10 cellular contexts compared by ENCODE assay signal in the genomic region with DNA sequence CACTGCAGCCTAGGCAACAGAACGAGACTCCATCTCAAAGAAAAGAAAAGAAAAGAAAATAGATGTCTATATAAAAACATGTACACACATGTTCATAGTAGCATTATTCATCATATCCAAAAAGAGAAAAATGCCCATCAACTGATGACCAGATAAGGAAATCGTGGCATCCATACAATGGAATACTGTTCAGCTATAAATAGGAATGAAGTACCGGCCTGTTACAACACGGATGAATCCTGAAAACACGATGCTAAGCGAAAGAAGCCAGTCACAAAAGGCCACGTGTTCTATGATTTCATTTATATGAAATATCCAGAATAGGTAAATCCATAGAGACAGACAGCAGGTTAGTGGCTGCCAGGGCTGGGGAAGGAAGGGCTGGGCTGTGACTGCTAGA.
DNase-seq lines count a peak whose midpoint lies in the region; ATAC-seq and TF ChIP-seq lines count a peak whose summit lies in the region.
"Had no signal": no experiment of that assay in that cellular context is flagged by ENCODE, and none has a peak within 500 bp of the region (broad histone marks: within the 10 kb centered on the region; RNA-seq: fewer than 3 reads in every experiment).

No MANE protein-coding gene starts in this region.

- peaks cover 8% of the 10 kb centered on the region for H3K4me1 Mint-ChIP-seq in endodermal cell

- no peaks in the 10 kb centered on the region for H3K4me1 ChIP-seq in endodermal cell (ENCODE audit: control insufficient read depth, insufficient read depth, low read length)

- 92 to 97% methylated on average over 6 of the region's 7 CpGs for WGBS in endodermal cell (ENCODE audit: insufficient coverage in 1 of 2, insufficient read length in 1 of 2), 2 experiments

- no peak overlapping the region for H3K4me3 Mint-ChIP-seq in endodermal cell
- H3K4me3 Mint-ChIP-seq: CD8-positive, alpha-beta memory T cell; HFFc6 had no signal

- H3K27me3 Mint-ChIP-seq in endodermal cell (ENCODE audit: insufficient read depth), result no peaks in the 10 kb centered on the region

- H3K27me3 ChIP-seq in WERI-Rb-1 (ENCODE audit: insufficient read depth, low read depth, severe bottlenecking) (no peaks in the 10 kb centered on the region), endodermal cell (ENCODE audit: control insufficient read depth, insufficient read depth, low read length, poor library complexity, severe bottlenecking) (no peaks in the 10 kb centered on the region)
- H3K27me3 ChIP-seq: BLaER1 had no signal

- H3K9ac ChIP-seq in endodermal cell (ENCODE audit: extremely low read depth, low read length, poor library complexity, severe bottlenecking), result no peak overlapping the region
- H3K9ac ChIP-seq: BLaER1 had no signal

- no peak overlapping the region for H3K27ac ChIP-seq in WERI-Rb-1
- no peak overlapping the region for H3K27ac ChIP-seq in endodermal cell (ENCODE audit: low read depth, low read length)
- H3K27ac ChIP-seq: BLaER1 had no signal

- no peak overlapping the region for H3K27ac Mint-ChIP-seq in endodermal cell
- H3K27ac Mint-ChIP-seq: CD8-positive, alpha-beta memory T cell; HFFc6 had no signal

- peaks cover 47% of the 10 kb centered on the region for H3K36me3 ChIP-seq in WERI-Rb-1
- no peaks in the 10 kb centered on the region for H3K36me3 ChIP-seq in endodermal cell (ENCODE audit: control insufficient read depth, insufficient read depth, low read length)
- H3K36me3 ChIP-seq: BLaER1 had no signal

- H3K36me3 Mint-ChIP-seq in endodermal cell (ENCODE audit: low read depth), result peaks cover 21% of the 10 kb centered on the region
- H3K36me3 Mint-ChIP-seq: CD8-positive, alpha-beta memory T cell had no signal

- TF ChIP-seq CTCF in WERI-Rb-1 (IDR thresholded peaks at IDR 0.05; ENCODE audit: low read depth, low read length) (no peak), endodermal cell (conservative IDR thresholded peaks at IDR 0.05) (no peak)

- no peaks in the 10 kb centered on the region for H3K9me3 Mint-ChIP-seq in endodermal cell
- H3K9me3 Mint-ChIP-seq: CD8-positive, alpha-beta memory T cell; HFFc6 had no signal

- DNase-seq in WERI-Rb-1 (peak; percentile 2), endodermal cell (peak; percentile 16), islet precursor cell (peak; percentile 15), NCI-H2029 (lab: John Stamatoyannopoulos, UW) (no peak)
- no peak for DNase-seq in stimulated activated CD4-positive, alpha-beta T cell treated with anti-CD3 and anti-CD28 coated beads, Interleukin-4, amount 100 ng/mL, for 1 hour
- DNase-seq: HCEC 1CT, HFFc6 had no signal

- no peaks in the 10 kb centered on the region for H3K9me3 ChIP-seq in WERI-Rb-1 (ENCODE audit: severe bottlenecking)
- no peaks in the 10 kb centered on the region for H3K9me3 ChIP-seq in endodermal cell (ENCODE audit: control insufficient read depth, low read length)
- H3K9me3 ChIP-seq: BLaER1 had no signal

- no peak overlapping the region for H3K4me3 ChIP-seq in WERI-Rb-1 (ENCODE audit: low read depth, low read length)
- H3K4me3 ChIP-seq in endodermal cell (ENCODE audit: low read length), result no peak overlapping the region
- H3K4me3 ChIP-seq: BLaER1 had no signal

- ATAC-seq in GM18520 (IDR thresholded peaks at IDR 0.05; ENCODE audit: unreplicated experiment), result no peak

Comparison
In these comparisons a context has a peak if more than half of its experiments do, and no peak if none do; other contexts are left out.
1. DNase-seq: peak in WERI-Rb-1 (single experiment), endodermal cell (single experiment) and islet precursor cell (single experiment); none in NCI-H2029 (single experiment) and stimulated activated CD4-positive, alpha-beta T cell treated with anti-CD3 and anti-CD28 coated beads, Interleukin-4, amount 100 ng/mL, for 1 hour (single experiment).